In the genomic region with DNA sequence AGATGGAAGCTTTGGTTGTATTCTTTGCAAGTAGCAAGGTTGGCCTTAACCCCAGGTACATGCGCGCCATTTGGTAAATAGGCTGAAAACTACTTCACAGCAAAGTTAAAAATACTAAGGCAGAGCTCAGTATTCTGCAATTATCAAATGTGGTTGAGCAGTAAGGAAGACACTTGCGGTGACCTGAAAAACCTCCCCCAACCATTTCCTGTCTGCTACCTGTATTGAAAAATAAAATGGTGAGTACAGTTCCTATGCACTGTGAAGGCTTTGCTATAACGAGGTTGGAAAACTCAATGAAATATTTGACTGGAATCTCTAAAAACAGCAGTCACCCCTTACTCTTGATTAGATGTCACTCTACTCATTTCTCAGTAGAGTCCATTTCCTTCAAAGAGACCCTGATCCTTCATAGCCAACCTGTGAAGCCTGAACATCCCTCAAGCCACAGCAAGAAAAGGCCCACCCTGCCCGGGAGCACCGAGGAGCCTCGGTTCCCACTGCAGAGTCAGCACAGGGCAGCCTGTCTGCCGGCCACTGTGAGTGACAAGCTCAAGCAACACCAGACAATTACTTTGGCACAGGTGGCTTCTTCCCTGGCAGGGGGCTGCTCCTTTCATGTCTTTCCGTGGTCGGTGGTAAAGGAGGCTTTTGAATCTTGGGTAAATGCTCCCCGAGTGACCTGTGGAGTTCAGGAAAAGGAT, we compare ENCODE assay signal across 21 cellular contexts. TPM values are rescaled to one million over a fixed set of nuclear protein-coding genes. Genes with fewer than 3 reads are reported as not detected.
DNase-seq lines count a peak whose midpoint lies in the region; ATAC-seq and TF ChIP-seq lines count a peak whose summit lies in the region.
"Had no signal": no experiment of that assay in that cellular context is flagged by ENCODE, and none has a peak within 500 bp of the region (broad histone marks: within the 10 kb centered on the region; RNA-seq: fewer than 3 reads in every experiment).

No MANE protein-coding gene starts in this region.

- peaks cover 54 to 81% (median 74%) of the 10 kb centered on the region in 3 experiments for H3K36me3 ChIP-seq in naive thymus-derived CD4-positive, alpha-beta T cell (ENCODE audit: control insufficient read depth in 2 of 3, insufficient read depth in 3 of 3, low read length in 3 of 3)
- H3K36me3 ChIP-seq: SJCRH30 had no signal

- CTCF ChIA-PET in naive thymus-derived CD4-positive, alpha-beta T cell (lab: Charles Lee) = interaction anchor here (0.5 to 2.6 kb wide), 12 partner anchors 12 to 626 kb away, joined by 3 to 25 read pairs (median 4); no protein-coding TSS in a partner anchor

- DNase-seq in activated CD4-positive, alpha-beta T cell treated with anti-CD3 and anti-CD28 coated beads, Interleukin-2, amount 10 ng/mL, durations not matched to agents 24 days and 14 days = peak; percentile 86
- no peak for DNase-seq in activated CD4-positive, alpha-beta T cell treated with anti-CD3 and anti-CD28 coated beads, Interleukin-2, amount 50 U/mL, for 4 hours
- DNase-seq in KG1 (lab: John Stamatoyannopoulos, UW) (peak; percentile 30), mucosa of gallbladder (ENCODE audit: low spot score) (no peak), osteocyte (ENCODE audit: extremely low spot score, unreplicated experiment) (no peak)
- DNase-seq in naive thymus-derived CD4-positive, alpha-beta T cell = peak in 7 of 9 donors; percentile 78 to 89 (median 86)
- DNase-seq: 8988T; activated CD8-positive, alpha-beta memory T cell treated with anti-CD3 and anti-CD28 coated beads, Interleukin-2, amount 50 U/mL, for 4 hours; erythroblast; GM23248; NCI-H187 treated with DMSO at 0.1 percent for 48 hours; NCI-H524; retina; SJCRH30; testis had no signal

- H3K27ac Mint-ChIP-seq in activated CD4-positive, alpha-beta T cell treated with anti-CD3 and anti-CD28 coated beads, Interleukin-2, amount 10 ng/mL, durations not matched to agents 24 days and 14 days = peak overlapping the region; percentile 89
- peak overlapping the region; percentile 91 for H3K27ac Mint-ChIP-seq in activated T-helper 17 cell treated with anti-CD3 and anti-CD28 coated beads, Interleukin-2, amount 50 U/mL, for 72 hours
- H3K27ac Mint-ChIP-seq in naive thymus-derived CD4-positive, alpha-beta T cell = peak overlapping the region; percentile 89 to 99 (median 97)
- no peak overlapping the region for H3K27ac Mint-ChIP-seq in osteocyte (ENCODE audit: unreplicated experiment)

- no peaks in the 10 kb centered on the region for H3K27me3 ChIP-seq in naive thymus-derived CD4-positive, alpha-beta T cell (ENCODE audit: control insufficient read depth in 2 of 2, insufficient read depth in 2 of 2, low read length in 2 of 2)
- H3K27me3 ChIP-seq: testis had no signal

- intact Hi-C loops in activated CD4-positive, alpha-beta T cell treated with anti-CD3 and anti-CD28 coated beads, Interleukin-2, amount 10 ng/mL, durations not matched to agents 24 days and 14 days (cut with micrococcal nuclease) = loop anchor here (1.0 to 2.0 kb wide), 2 partner anchors 9 to 17 kb away; no protein-coding TSS in a partner anchor
- intact Hi-C loops in naive thymus-derived CD4-positive, alpha-beta T cell (cut with micrococcal nuclease) = loop anchor here (1.0 to 10.0 kb wide), 8 partner anchors 8 to 1913 kb away; partner anchors contain the start of genes FBXW11 (in 1 of the 2) and SPDL1 (in 1 of the 2)

- POLR2A ChIA-PET in naive thymus-derived CD4-positive, alpha-beta T cell (lab: Charles Lee) = interaction anchor here (0.6 to 3.1 kb wide), 21 partner anchors 9 to 76 kb away, joined by 3 to 54 read pairs (median 4); partner anchors contain the start of gene LCP2

- TF ChIP-seq CTCF in osteocyte (IDR thresholded peaks at IDR 0.05) = no peak

- peak overlapping the region; percentile 65 for H3K4me3 Mint-ChIP-seq in activated CD4-positive, alpha-beta T cell treated with anti-CD3 and anti-CD28 coated beads, Interleukin-2, amount 10 ng/mL, durations not matched to agents 24 days and 14 days
- peak overlapping the region; percentile 70 for H3K4me3 Mint-ChIP-seq in activated T-helper 17 cell treated with anti-CD3 and anti-CD28 coated beads, Interleukin-2, amount 50 U/mL, for 72 hours
- peak overlapping the region; percentile 64 to 87 (median 76) for H3K4me3 Mint-ChIP-seq in naive thymus-derived CD4-positive, alpha-beta T cell
- H3K4me3 Mint-ChIP-seq in osteocyte (ENCODE audit: unreplicated experiment) = no peak overlapping the region
- H3K4me3 Mint-ChIP-seq: CD14-positive monocyte had no signal

- peak; percentile 40 for ATAC-seq in activated T-helper 17 cell treated with anti-CD3 and anti-CD28 coated beads, Interleukin-2, amount 50 U/mL, for 72 hours (replicated peaks)
- ATAC-seq in naive thymus-derived CD4-positive, alpha-beta T cell = peak; percentile 90
- ATAC-seq in HG03196 (IDR thresholded peaks at IDR 0.05; ENCODE audit: unreplicated experiment) = no peak

- peaks cover 81% of the 10 kb centered on the region for H3K4me1 Mint-ChIP-seq in activated CD4-positive, alpha-beta T cell treated with anti-CD3 and anti-CD28 coated beads, Interleukin-2, amount 10 ng/mL, durations not matched to agents 24 days and 14 days
- H3K4me1 Mint-ChIP-seq in activated T-helper 17 cell treated with anti-CD3 and anti-CD28 coated beads, Interleukin-2, amount 50 U/mL, for 72 hours = peaks cover 44% of the 10 kb centered on the region
- H3K4me1 Mint-ChIP-seq in naive thymus-derived CD4-positive, alpha-beta T cell = peaks cover 50 to 99% (median 96%) of the 10 kb centered on the region in 7 donors
- H3K4me1 Mint-ChIP-seq in osteocyte (ENCODE audit: unreplicated experiment) = no peaks in the 10 kb centered on the region

- H3K4me1 ChIP-seq in naive thymus-derived CD4-positive, alpha-beta T cell (ENCODE audit: control insufficient read depth in 2 of 2, insufficient read depth in 2 of 2, low read length in 2 of 2) = peaks cover 47 to 71% of the 10 kb centered on the region in 2 donors
- H3K4me1 ChIP-seq: SJCRH30 had no signal

- H3K36me3 Mint-ChIP-seq in activated CD4-positive, alpha-beta T cell treated with anti-CD3 and anti-CD28 coated beads, Interleukin-2, amount 10 ng/mL, durations not matched to agents 24 days and 14 days (ENCODE audit: low read depth) = peaks cover 91% of the 10 kb centered on the region
- H3K36me3 Mint-ChIP-seq in activated T-helper 17 cell treated with anti-CD3 and anti-CD28 coated beads, Interleukin-2, amount 50 U/mL, for 72 hours (ENCODE audit: low read depth) = peaks cover 100% of the 10 kb centered on the region
- H3K36me3 Mint-ChIP-seq in naive thymus-derived CD4-positive, alpha-beta T cell = peaks cover 25 to 83% (median 70%) of the 10 kb centered on the region in 5 donors
- H3K36me3 Mint-ChIP-seq in osteocyte (ENCODE audit: unreplicated experiment) = no peaks in the 10 kb centered on the region

- peak overlapping the region; percentile 74 for H3K27ac ChIP-seq in naive thymus-derived CD4-positive, alpha-beta T cell (ENCODE audit: low read depth, low read length)
- H3K27ac ChIP-seq: coronary artery, GM23248, SJCRH30, testis had no signal

- peak overlapping the region; percentile 21 for H3K4me3 ChIP-seq in naive thymus-derived CD4-positive, alpha-beta T cell (ENCODE audit: low read length)
- H3K4me3 ChIP-seq: coronary artery, GM23248, SJCRH30, testis had no signal

- H3K9me3 ChIP-seq in naive thymus-derived CD4-positive, alpha-beta T cell (ENCODE audit: control insufficient read depth in 2 of 3, low read length in 3 of 3) = no peaks in the 10 kb centered on the region
- H3K9me3 ChIP-seq: SJCRH30, testis had no signal

- no peaks in the 10 kb centered on the region for H3K9me3 Mint-ChIP-seq in activated CD4-positive, alpha-beta T cell treated with anti-CD3 and anti-CD28 coated beads, Interleukin-2, amount 10 ng/mL, durations not matched to agents 24 days and 14 days
- H3K9me3 Mint-ChIP-seq in activated T-helper 17 cell treated with anti-CD3 and anti-CD28 coated beads, Interleukin-2, amount 50 U/mL, for 72 hours = no peaks in the 10 kb centered on the region
- H3K9me3 Mint-ChIP-seq in naive thymus-derived CD4-positive, alpha-beta T cell = peaks cover 0 to 2% (median 0%) of the 10 kb centered on the region in 11 donors
- no peaks in the 10 kb centered on the region for H3K9me3 Mint-ChIP-seq in osteocyte (ENCODE audit: unreplicated experiment)
- H3K9me3 Mint-ChIP-seq: CD14-positive monocyte had no signal

- H3K27me3 Mint-ChIP-seq in activated CD4-positive, alpha-beta T cell treated with anti-CD3 and anti-CD28 coated beads, Interleukin-2, amount 10 ng/mL, durations not matched to agents 24 days and 14 days = no peaks in the 10 kb centered on the region
- no peaks in the 10 kb centered on the region for H3K27me3 Mint-ChIP-seq in activated T-helper 17 cell treated with anti-CD3 and anti-CD28 coated beads, Interleukin-2, amount 50 U/mL, for 72 hours
- H3K27me3 Mint-ChIP-seq in naive thymus-derived CD4-positive, alpha-beta T cell = no peaks in the 10 kb centered on the region
- peaks cover 91% of the 10 kb centered on the region for H3K27me3 Mint-ChIP-seq in osteocyte (ENCODE audit: unreplicated experiment)

RNA-seq across cellular contexts. Expression of gene C5orf58, which starts 29.4 kb away (rescaled TPM):
- not detected in 2 replicates for total RNA-seq in activated CD4-positive, alpha-beta T cell treated with anti-CD3 and anti-CD28 coated beads, Interleukin-2, amount 10 ng/mL, durations not matched to agents 24 days and 14 days
- total RNA-seq in activated T-helper 17 cell treated with anti-CD3 and anti-CD28 coated beads, Interleukin-2, amount 50 U/mL, for 72 hours = not detected
- total RNA-seq in naive thymus-derived CD4-positive, alpha-beta T cell = not detected
- polyA plus RNA-seq in naive thymus-derived CD4-positive, alpha-beta T cell = 1 to 10 TPM; 1.6 to 2.0 TPM
- total RNA-seq in mucosa of gallbladder (0.52 TPM), osteocyte (not detected in 2 replicates)
- total RNA-seq: GM23248, lung microvascular endothelial cell, OCI-LY7, SJCRH30 had no signal
- polyA plus RNA-seq: GM23248 had no signal

RNA-seq across cellular contexts. Expression of gene LCP2, which starts 35.4 kb away (rescaled TPM):
- total RNA-seq in activated CD4-positive, alpha-beta T cell treated with anti-CD3 and anti-CD28 coated beads, Interleukin-2, amount 10 ng/mL, durations not matched to agents 24 days and 14 days = 278 and 283 TPM in 2 replicates
- 100 to 1,000 TPM; 202 to 204 TPM for total RNA-seq in activated T-helper 17 cell treated with anti-CD3 and anti-CD28 coated beads, Interleukin-2, amount 50 U/mL, for 72 hours
- total RNA-seq in naive thymus-derived CD4-positive, alpha-beta T cell = 100 to 1,000 TPM; 291 to 414 (median 306) TPM
- polyA plus RNA-seq in naive thymus-derived CD4-positive, alpha-beta T cell = 100 to 1,000 TPM; 189 to 295 TPM
- total RNA-seq in mucosa of gallbladder (38.4 TPM), osteocyte (not detected in 2 replicates)
- total RNA-seq: GM23248, SJCRH30 had no signal
- polyA plus RNA-seq: GM23248 had no signal

Comparison
In these comparisons a context has a peak if more than half of its experiments do, and no peak if none do; other contexts are left out.
1. DNase-seq: peak in activated CD4-positive, alpha-beta T cell treated with anti-CD3 and anti-CD28 coated beads, Interleukin-2, amount 10 ng/mL, durations not matched to agents 24 days and 14 days (single experiment), KG1 (single experiment) and naive thymus-derived CD4-positive, alpha-beta T cell (7 of 9); none in activated CD4-positive, alpha-beta T cell treated with anti-CD3 and anti-CD28 coated beads, Interleukin-2, amount 50 U/mL, for 4 hours (0 of 2), mucosa of gallbladder (single experiment) and osteocyte (single experiment).
2. RNA of gene LCP2, which starts 35.4 kb away (total RNA-seq): 291 to 414 TPM in naive thymus-derived CD4-positive, alpha-beta T cell, 278 to 283 TPM in activated CD4-positive, alpha-beta T cell treated with anti-CD3 and anti-CD28 coated beads, Interleukin-2, amount 10 ng/mL, durations not matched to agents 24 days and 14 days, 202 to 204 TPM in activated T-helper 17 cell treated with anti-CD3 and anti-CD28 coated beads, Interleukin-2, amount 50 U/mL, for 72 hours and 38.4 TPM in mucosa of gallbladder (single experiment); not detected in osteocyte; every median in the first group is over 10 times any median in the second.